8 cellular contexts compared by ENCODE assay signal in genomic region chr16:81730090-81731051, GRCh38. TPM values are rescaled to one million over a fixed set of nuclear protein-coding genes. Genes with fewer than 3 reads are reported as not detected.
DNase-seq lines count a peak whose midpoint lies in the region; ATAC-seq lines count a peak whose summit lies in the region.

No MANE protein-coding gene starts in this region.

- DNase-seq in 8988T (peak; percentile 77), NCI-H345 treated with DMSO at 0.1 percent for 48 hours (lab: John Stamatoyannopoulos, UW; ENCODE audit: unreplicated experiment) (peak; percentile 79), memory B cell (ENCODE audit: low spot score in 2 of 2) (peak; percentile 38 to 71)
- DNase-seq in activated CD8-positive, alpha-beta T cell treated with anti-CD3 and anti-CD28 coated beads, Interleukin-2, amount 10 ng/mL, durations not matched to agents 7 days and 5 days, result peak; percentile 67
- peak; percentile 48 to 65 (median 54) for DNase-seq in effector memory CD4-positive, alpha-beta T cell
- DNase-seq in stimulated activated CD8-positive, alpha-beta memory T cell treated with anti-CD3 and anti-CD28 coated beads, Interleukin-12 subunit alpha, Interleukin-12 subunit beta, amount 100 ng/mL, for 1 hour (ENCODE audit: low read depth), result peak; percentile 19

- H3K9me3 Mint-ChIP-seq in activated CD8-positive, alpha-beta T cell treated with anti-CD3 and anti-CD28 coated beads, Interleukin-2, amount 10 ng/mL, durations not matched to agents 7 days and 5 days (ENCODE audit: insufficient read depth), result no peaks in the 10 kb centered on the region
- peaks cover 3% of the 10 kb centered on the region for H3K9me3 Mint-ChIP-seq in memory B cell

- CTCF ChIA-PET in activated CD8-positive, alpha-beta T cell treated with anti-CD3 and anti-CD28 coated beads, Interleukin-2, amount 10 ng/mL, durations not matched to agents 7 days and 5 days (lab: Charles Lee), result interaction anchor here (0.7 to 2.8 kb wide), 29 partner anchors 7 to 695 kb away, joined by 3 to 17 read pairs (median 4); partner anchors contain the start of gene ATMIN

- H3K27me3 ChIP-seq in effector memory CD4-positive, alpha-beta T cell (replicated peaks; ENCODE audit: control insufficient read depth, insufficient read depth, low read length, poor library complexity, severe bottlenecking), result no peaks in the 10 kb centered on the region

- no peaks in the 10 kb centered on the region for H3K36me3 Mint-ChIP-seq in activated CD8-positive, alpha-beta T cell treated with anti-CD3 and anti-CD28 coated beads, Interleukin-2, amount 10 ng/mL, durations not matched to agents 7 days and 5 days (ENCODE audit: low read depth)
- no peaks in the 10 kb centered on the region for H3K36me3 Mint-ChIP-seq in memory B cell

- H3K4me3 ChIP-seq in effector memory CD4-positive, alpha-beta T cell (ENCODE audit: insufficient read depth, low read depth, low read length, poor library complexity, severe bottlenecking), result peak overlapping the region; percentile 54

- no peaks in the 10 kb centered on the region for H3K9me3 ChIP-seq in effector memory CD4-positive, alpha-beta T cell (ENCODE audit: control insufficient read depth, low read length)

- peak; percentile 79 for ATAC-seq in GM18867 (IDR thresholded peaks at IDR 0.05; ENCODE audit: unreplicated experiment)
- ATAC-seq in HG03108 (IDR thresholded peaks at IDR 0.05; ENCODE audit: unreplicated experiment), result peak; percentile 77
- peak; percentile 92 for ATAC-seq in activated CD8-positive, alpha-beta T cell treated with anti-CD3 and anti-CD28 coated beads, Interleukin-2, amount 10 ng/mL, durations not matched to agents 7 days and 5 days
- ATAC-seq in memory B cell (ENCODE audit: low read depth), result peak; percentile 84

- H3K27ac ChIP-seq in effector memory CD4-positive, alpha-beta T cell (ENCODE audit: insufficient read depth, low read length, poor library complexity, severe bottlenecking), result peak overlapping the region; percentile 62

- H3K4me1 ChIP-seq in effector memory CD4-positive, alpha-beta T cell (ENCODE audit: control insufficient read depth, insufficient read depth, low read length, poor library complexity, severe bottlenecking), result peaks cover 13% of the 10 kb centered on the region

- peaks cover 17% of the 10 kb centered on the region for H3K4me1 Mint-ChIP-seq in activated CD8-positive, alpha-beta T cell treated with anti-CD3 and anti-CD28 coated beads, Interleukin-2, amount 10 ng/mL, durations not matched to agents 7 days and 5 days (ENCODE audit: low read depth)
- peaks cover 26% of the 10 kb centered on the region for H3K4me1 Mint-ChIP-seq in memory B cell

- peaks cover 12% of the 10 kb centered on the region for H3K27me3 Mint-ChIP-seq in activated CD8-positive, alpha-beta T cell treated with anti-CD3 and anti-CD28 coated beads, Interleukin-2, amount 10 ng/mL, durations not matched to agents 7 days and 5 days (ENCODE audit: low read depth)
- H3K27me3 Mint-ChIP-seq in memory B cell, result no peaks in the 10 kb centered on the region

- POLR2A ChIA-PET in activated CD8-positive, alpha-beta T cell treated with anti-CD3 and anti-CD28 coated beads, Interleukin-2, amount 10 ng/mL, durations not matched to agents 7 days and 5 days (lab: Charles Lee), result interaction anchor here (0.8 to 1.4 kb wide), 2 partner anchors 11 to 17 kb away, joined by 4 read pairs; no protein-coding TSS in a partner anchor

- H3K4me3 Mint-ChIP-seq in activated CD8-positive, alpha-beta T cell treated with anti-CD3 and anti-CD28 coated beads, Interleukin-2, amount 10 ng/mL, durations not matched to agents 7 days and 5 days, result peak overlapping the region; percentile 75
- peak overlapping the region; percentile 88 for H3K4me3 Mint-ChIP-seq in memory B cell

- no peaks in the 10 kb centered on the region for H3K36me3 ChIP-seq in effector memory CD4-positive, alpha-beta T cell (ENCODE audit: control insufficient read depth, insufficient read depth, low read length)

- peak overlapping the region; percentile 86 for H3K27ac Mint-ChIP-seq in activated CD8-positive, alpha-beta T cell treated with anti-CD3 and anti-CD28 coated beads, Interleukin-2, amount 10 ng/mL, durations not matched to agents 7 days and 5 days
- peak overlapping the region; percentile 88 for H3K27ac Mint-ChIP-seq in memory B cell

RNA-seq across cellular contexts. Expression of gene PLCG2, which starts 48.7 kb away (rescaled TPM):
- 10 to 100 TPM; 10.1 to 11.1 TPM for total RNA-seq in activated CD8-positive, alpha-beta T cell treated with anti-CD3 and anti-CD28 coated beads, Interleukin-2, amount 10 ng/mL, durations not matched to agents 7 days and 5 days

Comparison
In these comparisons a context has a peak if more than half of its experiments do, and no peak if none do; other contexts are left out.
1. Peak in every context shown above with its lines: DNase-seq, ATAC-seq, H3K4me3 ChIP-seq and H3K27ac ChIP-seq.
2. DNase-seq: peak in every context shown above with its lines; median percentile 79 in NCI-H345 treated with DMSO at 0.1 percent for 48 hours; 77 in 8988T; 67 in activated CD8-positive, alpha-beta T cell treated with anti-CD3 and anti-CD28 coated beads, Interleukin-2, amount 10 ng/mL, durations not matched to agents 7 days and 5 days; 54 in memory B cell; 54 in effector memory CD4-positive, alpha-beta T cell; 19 in stimulated activated CD8-positive, alpha-beta memory T cell treated with anti-CD3 and anti-CD28 coated beads, Interleukin-12 subunit alpha, Interleukin-12 subunit beta, amount 100 ng/mL, for 1 hour.